In the genomic region with DNA sequence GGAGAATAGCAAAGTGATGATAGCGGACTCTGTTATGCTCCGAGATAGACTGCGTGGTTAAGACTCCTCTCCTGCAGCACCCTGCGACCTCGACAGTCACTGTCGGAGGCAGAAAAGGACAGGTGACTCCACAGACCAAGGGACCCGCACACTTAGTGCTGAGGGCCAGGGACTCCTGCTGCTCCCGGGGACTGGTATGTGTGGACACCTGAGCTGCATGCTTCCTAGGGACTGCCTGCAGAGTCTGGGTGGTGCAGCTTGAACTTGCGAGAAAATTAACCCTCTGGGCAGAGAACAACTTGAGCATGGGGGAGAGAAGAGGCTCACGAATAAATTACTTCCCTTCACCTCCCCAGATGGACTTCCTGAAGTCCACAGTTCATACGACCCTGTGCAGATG, we compare ENCODE assay signal across 1 cellular context.
TF ChIP-seq lines count a peak whose summit lies in the region.

No MANE protein-coding gene starts in this region.

TF ChIP-seq in SK-N-SH, 30 proteins besides CTCF, POLR2A, EP300 and RAD21 (continued from another document):
- TF ChIP-seq, protein P1, sequence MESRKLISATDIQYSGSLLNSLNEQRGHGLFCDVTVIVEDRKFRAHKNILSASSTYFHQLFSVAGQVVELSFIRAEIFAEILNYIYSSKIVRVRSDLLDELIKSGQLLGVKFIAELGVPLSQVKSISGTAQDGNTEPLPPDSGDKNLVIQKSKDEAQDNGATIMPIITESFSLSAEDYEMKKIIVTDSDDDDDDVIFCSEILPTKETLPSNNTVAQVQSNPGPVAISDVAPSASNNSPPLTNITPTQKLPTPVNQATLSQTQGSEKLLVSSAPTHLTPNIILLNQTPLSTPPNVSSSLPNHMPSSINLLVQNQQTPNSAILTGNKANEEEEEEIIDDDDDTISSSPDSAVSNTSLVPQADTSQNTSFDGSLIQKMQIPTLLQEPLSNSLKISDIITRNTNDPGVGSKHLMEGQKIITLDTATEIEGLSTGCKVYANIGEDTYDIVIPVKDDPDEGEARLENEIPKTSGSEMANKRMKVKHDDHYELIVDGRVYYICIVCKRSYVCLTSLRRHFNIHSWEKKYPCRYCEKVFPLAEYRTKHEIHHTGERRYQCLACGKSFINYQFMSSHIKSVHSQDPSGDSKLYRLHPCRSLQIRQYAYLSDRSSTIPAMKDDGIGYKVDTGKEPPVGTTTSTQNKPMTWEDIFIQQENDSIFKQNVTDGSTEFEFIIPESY (IDR thresholded peaks at IDR 0.05; ENCODE audit: borderline replicate concordance, low read depth): no peak
- TF ChIP-seq TEAD4 (IDR thresholded peaks at IDR 0.05; ENCODE audit: borderline replicate concordance, insufficient read depth) (no peak), RXRA (IDR thresholded peaks at IDR 0.05; ENCODE audit: borderline replicate concordance, low read depth) (no peak), NRF1 (IDR thresholded peaks at IDR 0.05; ENCODE audit: low read depth, low read length) (no peak), JUND (IDR thresholded peaks at IDR 0.05) (no peak), RFX5 (IDR thresholded peaks at IDR 0.05; ENCODE audit: low read length) (no peak)
- TF ChIP-seq, protein P2, sequence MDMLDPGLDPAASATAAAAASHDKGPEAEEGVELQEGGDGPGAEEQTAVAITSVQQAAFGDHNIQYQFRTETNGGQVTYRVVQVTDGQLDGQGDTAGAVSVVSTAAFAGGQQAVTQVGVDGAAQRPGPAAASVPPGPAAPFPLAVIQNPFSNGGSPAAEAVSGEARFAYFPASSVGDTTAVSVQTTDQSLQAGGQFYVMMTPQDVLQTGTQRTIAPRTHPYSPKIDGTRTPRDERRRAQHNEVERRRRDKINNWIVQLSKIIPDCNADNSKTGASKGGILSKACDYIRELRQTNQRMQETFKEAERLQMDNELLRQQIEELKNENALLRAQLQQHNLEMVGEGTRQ (IDR thresholded peaks at IDR 0.05; ENCODE audit: borderline replicate concordance, low read depth, low read length): no peak
